In genomic region chr1:85581802-85582686, GRCh38 we compare ENCODE assay signal across 8 cellular contexts. TPM values are rescaled to one million over a fixed set of nuclear protein-coding genes. Genes with fewer than 3 reads are reported as not detected.
A peak's percentile ranks its signal among the peaks of the same experiment; 100 is the strongest.
DNase-seq lines count a peak whose midpoint lies in the region; TF ChIP-seq lines count a peak whose summit lies in the region.

No MANE protein-coding gene starts in this region.

- no peak for TF ChIP-seq EP300 in neural cell (conservative IDR thresholded peaks at IDR 0.05; ENCODE audit: poor library complexity, severe bottlenecking)

- no peaks in the 10 kb centered on the region for H3K9me2 ChIP-seq in neural cell (ENCODE audit: insufficient read depth, low read length)

- TF ChIP-seq CTCF in OCI-LY3 (IDR thresholded peaks at IDR 0.05; ENCODE audit: low read depth, low read length): no peak
- TF ChIP-seq CTCF in neural cell (IDR thresholded peaks at IDR 0.05; ENCODE audit: poor library complexity, severe bottlenecking): peak; percentile 33

- H3K4me2 ChIP-seq in OCI-LY3 (ENCODE audit: low read length) (peak overlapping the region; percentile 77; the same call in 1 of the 2 replicates), neural cell (ENCODE audit: low read length) (no peak overlapping the region)

- H3K36me3 ChIP-seq in OCI-LY3 (replicated peaks; ENCODE audit: low read depth, low read length): no peaks in the 10 kb centered on the region
- H3K36me3 ChIP-seq in neural cell (ENCODE audit: insufficient read depth, low read length): no peaks in the 10 kb centered on the region

- H3K4me3 ChIP-seq in OCI-LY3 (ENCODE audit: low read length) (no peak overlapping the region; the same call in 1 of the 2 replicates), neural cell (ENCODE audit: low read length) (peak overlapping the region; percentile 83)

- H3F3A ChIP-seq in neural cell (ENCODE audit: insufficient read depth, low read length, poor library complexity, severe bottlenecking): no peaks in the 10 kb centered on the region

- H3K9ac ChIP-seq in OCI-LY3 (ENCODE audit: low read length) (no peak overlapping the region), neural cell (ENCODE audit: low read length) (no peak overlapping the region)

- H3K79me2 ChIP-seq in OCI-LY3 (ENCODE audit: low read length) (no peaks in the 10 kb centered on the region), neural cell (replicated peaks; ENCODE audit: insufficient read depth, low read length) (peaks cover 32% of the 10 kb centered on the region)

- no peak overlapping the region for H2AFZ ChIP-seq in OCI-LY3 (ENCODE audit: low read depth, low read length)
- H2AFZ ChIP-seq in neural cell (ENCODE audit: low read depth, low read length): no peak overlapping the region

- TF ChIP-seq POLR2A in erythroblast (IDR thresholded peaks at IDR 0.05; ENCODE audit: low read length): no peak

- H3K27ac ChIP-seq in OCI-LY3 (ENCODE audit: low read length) (no peak overlapping the region), neural cell (ENCODE audit: low read length) (no peak overlapping the region)

- H3K4me1 ChIP-seq in OCI-LY3 (ENCODE audit: low read length): peaks cover 3% of the 10 kb centered on the region; the same call in 1 of the 2 replicates

- no peaks in the 10 kb centered on the region for H3K9me3 ChIP-seq in OCI-LY3 (ENCODE audit: insufficient read depth, low read length)
- no peaks in the 10 kb centered on the region for H3K9me3 ChIP-seq in neural cell (ENCODE audit: low read length)

- H4K20me1 ChIP-seq in OCI-LY3 (ENCODE audit: insufficient read depth, low read length) (no peaks in the 10 kb centered on the region), neural cell (ENCODE audit: insufficient read depth) (no peaks in the 10 kb centered on the region)

- DNase-seq in DMS114 treated with DMSO at 0.1 percent for 48 hours (lab: John Stamatoyannopoulos, UW; ENCODE audit: unreplicated experiment) (peak; percentile 74), erythroblast (lab: John Stamatoyannopoulos, UW) (peak; percentile 8 to 15), NCI-H2029 treated with DMSO at 0.1 percent for 48 hours (lab: John Stamatoyannopoulos, UW) (no peak), NCI-H2171 treated with DMSO at 0.1 percent for 48 hours (lab: John Stamatoyannopoulos, UW) (no peak)
- DNase-seq in activated CD4-positive, alpha-beta T cell treated with anti-CD3 and anti-CD28 coated beads, Interleukin-2, amount 50 U/mL, for 48 hours: no peak
- DNase-seq in activated effector memory CD4-positive, alpha-beta T cell treated with anti-CD3 and anti-CD28 coated beads, Interleukin-2, amount 50 U/mL, for 16 hours: no peak

- TF ChIP-seq RAD21 in neural cell (conservative IDR thresholded peaks at IDR 0.05): no peak

- peaks cover 14% of the 10 kb centered on the region for H3K27me3 ChIP-seq in OCI-LY3 (ENCODE audit: low read depth, low read length)
- peaks cover 42% of the 10 kb centered on the region for H3K27me3 ChIP-seq in neural cell (ENCODE audit: insufficient read depth, low read depth, low read length)

TF ChIP-seq in neural cell, 6 proteins besides CTCF, POLR2A, EP300 and RAD21:
- TF ChIP-seq EZH2 (IDR thresholded peaks at IDR 0.05; ENCODE audit: borderline replicate concordance, insufficient read depth, low read length, poor library complexity, severe bottlenecking) (no peak), TAF1 (IDR thresholded peaks at IDR 0.05; ENCODE audit: low read depth) (no peak), MXI1 (conservative IDR thresholded peaks at IDR 0.05; ENCODE audit: poor library complexity, severe bottlenecking) (no peak), SMC3 (conservative IDR thresholded peaks at IDR 0.05; ENCODE audit: poor library complexity) (no peak), POLR2AphosphoS5 (IDR thresholded peaks at IDR 0.05) (no peak)
- TF ChIP-seq, protein P1, sequence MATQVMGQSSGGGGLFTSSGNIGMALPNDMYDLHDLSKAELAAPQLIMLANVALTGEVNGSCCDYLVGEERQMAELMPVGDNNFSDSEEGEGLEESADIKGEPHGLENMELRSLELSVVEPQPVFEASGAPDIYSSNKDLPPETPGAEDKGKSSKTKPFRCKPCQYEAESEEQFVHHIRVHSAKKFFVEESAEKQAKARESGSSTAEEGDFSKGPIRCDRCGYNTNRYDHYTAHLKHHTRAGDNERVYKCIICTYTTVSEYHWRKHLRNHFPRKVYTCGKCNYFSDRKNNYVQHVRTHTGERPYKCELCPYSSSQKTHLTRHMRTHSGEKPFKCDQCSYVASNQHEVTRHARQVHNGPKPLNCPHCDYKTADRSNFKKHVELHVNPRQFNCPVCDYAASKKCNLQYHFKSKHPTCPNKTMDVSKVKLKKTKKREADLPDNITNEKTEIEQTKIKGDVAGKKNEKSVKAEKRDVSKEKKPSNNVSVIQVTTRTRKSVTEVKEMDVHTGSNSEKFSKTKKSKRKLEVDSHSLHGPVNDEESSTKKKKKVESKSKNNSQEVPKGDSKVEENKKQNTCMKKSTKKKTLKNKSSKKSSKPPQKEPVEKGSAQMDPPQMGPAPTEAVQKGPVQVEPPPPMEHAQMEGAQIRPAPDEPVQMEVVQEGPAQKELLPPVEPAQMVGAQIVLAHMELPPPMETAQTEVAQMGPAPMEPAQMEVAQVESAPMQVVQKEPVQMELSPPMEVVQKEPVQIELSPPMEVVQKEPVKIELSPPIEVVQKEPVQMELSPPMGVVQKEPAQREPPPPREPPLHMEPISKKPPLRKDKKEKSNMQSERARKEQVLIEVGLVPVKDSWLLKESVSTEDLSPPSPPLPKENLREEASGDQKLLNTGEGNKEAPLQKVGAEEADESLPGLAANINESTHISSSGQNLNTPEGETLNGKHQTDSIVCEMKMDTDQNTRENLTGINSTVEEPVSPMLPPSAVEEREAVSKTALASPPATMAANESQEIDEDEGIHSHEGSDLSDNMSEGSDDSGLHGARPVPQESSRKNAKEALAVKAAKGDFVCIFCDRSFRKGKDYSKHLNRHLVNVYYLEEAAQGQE (IDR thresholded peaks at IDR 0.05; ENCODE audit: borderline replicate concordance): no peak

RNA-seq across cellular contexts. Expression of gene CCN1, which starts 1.5 kb away (rescaled TPM):
- 1.4 and 1.5 TPM in 2 replicates for polyA plus RNA-seq in neural cell
- polyA minus RNA-seq in neural cell: 1.2 and 2.8 TPM in 2 replicates

Comparison
In these comparisons a context has a peak if more than half of its experiments do, and no peak if none do; other contexts are left out.
1. DNase-seq: peak in DMS114 treated with DMSO at 0.1 percent for 48 hours (single experiment) and erythroblast (2 of 2); none in NCI-H2029 treated with DMSO at 0.1 percent for 48 hours (single experiment), NCI-H2171 treated with DMSO at 0.1 percent for 48 hours (single experiment), activated CD4-positive, alpha-beta T cell treated with anti-CD3 and anti-CD28 coated beads, Interleukin-2, amount 50 U/mL, for 48 hours (0 of 2) and activated effector memory CD4-positive, alpha-beta T cell treated with anti-CD3 and anti-CD28 coated beads, Interleukin-2, amount 50 U/mL, for 16 hours (single experiment).